In genomic region chr15:70852501-70853269, GRCh38 we compare ENCODE assay signal across 9 cellular contexts. TPM values are rescaled to one million over a fixed set of nuclear protein-coding genes. Genes with fewer than 3 reads are reported as not detected.
A peak's percentile ranks its signal among the peaks of the same experiment; 100 is the strongest.
DNase-seq lines count a peak whose midpoint lies in the region; ATAC-seq and TF ChIP-seq lines count a peak whose summit lies in the region.
"Had no signal": no experiment of that assay in that cellular context is flagged by ENCODE, and none has a peak within 500 bp of the region (broad histone marks: within the 10 kb centered on the region; RNA-seq: fewer than 3 reads in every experiment).

No MANE protein-coding gene starts in this region.

- CTCF ChIA-PET in CD8-positive, alpha-beta memory T cell (lab: Charles Lee) = no interaction called here

- no peak for TF ChIP-seq CTCF in fibroblast of mammary gland (conservative IDR thresholded peaks at IDR 0.05; ENCODE audit: control insufficient read depth, insufficient read depth, low read depth, low read length)
- no peak for TF ChIP-seq CTCF in ovary (IDR thresholded peaks at IDR 0.05)

- H3K27ac ChIP-seq in CD8-positive, alpha-beta memory T cell (ENCODE audit: low read depth, low read length) = no peak overlapping the region
- H3K27ac ChIP-seq in ovary = peak overlapping the region; percentile 87 to 97

- H3K4me3 ChIP-seq in CD8-positive, alpha-beta memory T cell (ENCODE audit: low read length) = no peak overlapping the region
- H3K4me3 ChIP-seq in fibroblast of mammary gland (ENCODE audit: control insufficient read depth, low read depth, low read length) = peak overlapping the region; percentile 74
- H3K4me3 ChIP-seq in ovary = peak overlapping the region; percentile 83

- peaks cover 46 to 72% of the 10 kb centered on the region in 2 donors for H3K27me3 Mint-ChIP-seq in CD8-positive, alpha-beta memory T cell

- no peaks in the 10 kb centered on the region for H3K36me3 ChIP-seq in CD8-positive, alpha-beta memory T cell (ENCODE audit: insufficient read depth, low read length)
- H3K36me3 ChIP-seq in ovary = no peaks in the 10 kb centered on the region

- 35 to 44% (median 39%) methylated on average over 10 of the region's 10 CpGs for WGBS in ovary, 3 donors

- no peaks in the 10 kb centered on the region for H3K9me3 ChIP-seq in CD8-positive, alpha-beta memory T cell (ENCODE audit: low read length)
- no peaks in the 10 kb centered on the region for H3K9me3 ChIP-seq in ovary

- peak overlapping the region in 1 of 8 donors; percentile 84 for H3K27ac Mint-ChIP-seq in CD8-positive, alpha-beta memory T cell

- POLR2A ChIA-PET in CD8-positive, alpha-beta memory T cell (lab: Charles Lee) = no interaction called here

- ATAC-seq in GM19324 (IDR thresholded peaks at IDR 0.05; ENCODE audit: low FRiP score, unreplicated experiment) (no peak), HG03175 (IDR thresholded peaks at IDR 0.05; ENCODE audit: unreplicated experiment) (no peak)

- H3K36me3 Mint-ChIP-seq in CD8-positive, alpha-beta memory T cell = no peaks in the 10 kb centered on the region

- H3K9me3 Mint-ChIP-seq in CD8-positive, alpha-beta memory T cell = no peaks in the 10 kb centered on the region

- TF ChIP-seq POLR2A in ovary (IDR thresholded peaks at IDR 0.05) = no peak

- H3K27me3 ChIP-seq in CD8-positive, alpha-beta memory T cell (ENCODE audit: insufficient read depth, low read length, poor library complexity, severe bottlenecking) = peaks cover 10% of the 10 kb centered on the region
- H3K27me3 ChIP-seq in ovary = no peaks in the 10 kb centered on the region

- no peaks in the 10 kb centered on the region for H3K4me1 ChIP-seq in CD8-positive, alpha-beta memory T cell (ENCODE audit: insufficient read depth, low read length)
- H3K4me1 ChIP-seq in ovary (ENCODE audit: insufficient read depth) = peaks cover 7% of the 10 kb centered on the region

- peaks cover 6 to 12% (median 6%) of the 10 kb centered on the region in 3 donors for H3K4me1 Mint-ChIP-seq in CD8-positive, alpha-beta memory T cell

- intact Hi-C loops in ovary (cut with DNase I) = no loop called here

- no peak for TF ChIP-seq EP300 in ovary (IDR thresholded peaks at IDR 0.05)

- peak overlapping the region; percentile 37 to 66 (median 55) for H3K4me3 Mint-ChIP-seq in CD8-positive, alpha-beta memory T cell

- DNase-seq in CD8-positive, alpha-beta memory T cell = no peak
- peak; percentile 69 for DNase-seq in RPMI7951 (ENCODE audit: low read depth)
- peak; percentile 95 for DNase-seq in fibroblast of mammary gland (ENCODE audit: low read depth)
- no peak for DNase-seq in ovary
- DNase-seq in activated CD8-positive, alpha-beta memory T cell treated with anti-CD3 and anti-CD28 coated beads, Interleukin-2, amount 50 U/mL, for 48 hours = no peak
- DNase-seq in activated CD4-positive, alpha-beta T cell treated with anti-CD3 and anti-CD28 coated beads, Interleukin-2, amount 50 U/mL, for 4 hours = no peak
- DNase-seq: occipital lobe had no signal

RNA-seq across cellular contexts. Expression of gene LARP6, which starts 1.3 kb away (rescaled TPM):
- total RNA-seq in CD8-positive, alpha-beta memory T cell = under 1 TPM in 1 of 2 experiments, not detected in 1; 0.51 TPM
- 0.05 TPM for polyA plus RNA-seq in CD8-positive, alpha-beta memory T cell
- total RNA-seq in RPMI7951 (2014; rRNA removed; shearing (Covaris generic)) = 64.3 and 72.7 TPM in 2 replicates
- total RNA-seq in ovary = 10 to 100 TPM; 13.4 to 51.5 (median 31.9) TPM
- 10 to 100 TPM; 23.6 to 61.7 TPM for polyA plus RNA-seq in ovary

RNA-seq across cellular contexts. Expression of gene THAP10, which starts 39.5 kb away (rescaled TPM):
- total RNA-seq in CD8-positive, alpha-beta memory T cell = under 1 TPM; 0.18 to 0.20 TPM
- polyA plus RNA-seq in CD8-positive, alpha-beta memory T cell = not detected
- 8.4 and 9.0 TPM in 2 replicates for total RNA-seq in RPMI7951 (2014; rRNA removed; shearing (Covaris generic))
- total RNA-seq in ovary = 1 to 10 TPM; 2.6 to 5.0 (median 4.0) TPM
- 1 to 10 TPM; 2.9 to 3.7 TPM for polyA plus RNA-seq in ovary

RNA-seq across cellular contexts. Expression of gene LRRC49, which starts 39.9 kb away (rescaled TPM):
- under 1 TPM; 0.46 to 0.62 TPM for total RNA-seq in CD8-positive, alpha-beta memory T cell
- polyA plus RNA-seq in CD8-positive, alpha-beta memory T cell = not detected
- total RNA-seq in RPMI7951 (2014; rRNA removed; shearing (Covaris generic)) = 12.5 and 14.5 TPM in 2 replicates
- total RNA-seq in ovary = 10 to 100 TPM; 13.0 to 34.6 (median 16.4) TPM
- polyA plus RNA-seq in ovary = 10 to 100 TPM; 11.9 to 14.2 TPM

Comparison
In these comparisons a context has a peak if more than half of its experiments do, and no peak if none do; other contexts are left out.
1. DNase-seq: peak in RPMI7951 (single experiment) and fibroblast of mammary gland (single experiment); none in CD8-positive, alpha-beta memory T cell (0 of 5), ovary (0 of 5), activated CD8-positive, alpha-beta memory T cell treated with anti-CD3 and anti-CD28 coated beads, Interleukin-2, amount 50 U/mL, for 48 hours (single experiment) and activated CD4-positive, alpha-beta T cell treated with anti-CD3 and anti-CD28 coated beads, Interleukin-2, amount 50 U/mL, for 4 hours (0 of 2).
2. RNA of gene LARP6, which starts 1.3 kb away (total RNA-seq): 64.3 to 72.7 TPM in RPMI7951 and 13.4 to 51.5 TPM in ovary; 0.51 TPM in CD8-positive, alpha-beta memory T cell; every median in the first group is over 4 times any median in the second.